ENCODE assay signal across 1 cellular context in the genomic region with DNA sequence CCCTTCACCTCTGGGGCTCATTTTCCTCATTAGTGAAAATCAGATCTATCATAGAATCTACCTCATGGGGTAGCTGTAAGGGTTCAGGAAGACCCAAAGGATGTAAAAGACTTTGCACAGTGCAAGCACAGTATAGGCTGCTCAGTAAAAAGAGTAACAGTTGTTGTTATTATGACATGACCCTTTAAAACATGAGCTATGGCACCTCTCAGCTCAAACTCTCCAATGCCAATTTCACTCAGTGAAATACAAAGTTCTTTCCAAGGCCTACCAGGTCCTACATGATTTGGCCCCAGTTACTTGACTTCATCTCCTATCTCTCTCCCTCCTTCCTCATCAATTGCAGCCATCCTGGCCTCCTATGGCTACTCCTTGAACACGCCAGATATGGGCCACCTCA.
TF ChIP-seq lines count a peak whose summit lies in the region.

No MANE protein-coding gene starts in this region.

TF ChIP-seq in HepG2, 621 proteins besides CTCF, POLR2A, EP300 and RAD21:
- TF ChIP-seq MEIS1 (CRISPR knock-in tag; IDR thresholded peaks at IDR 0.05; ENCODE audit: borderline replicate concordance): no peak
- 0 out of 2 replicates have a peak, but pooled peaks have one; percentile 15 for TF ChIP-seq RBFOX2 (IDR thresholded peaks at IDR 0.05; ENCODE audit: low read depth, low read length)
- TF ChIP-seq, protein P1, sequence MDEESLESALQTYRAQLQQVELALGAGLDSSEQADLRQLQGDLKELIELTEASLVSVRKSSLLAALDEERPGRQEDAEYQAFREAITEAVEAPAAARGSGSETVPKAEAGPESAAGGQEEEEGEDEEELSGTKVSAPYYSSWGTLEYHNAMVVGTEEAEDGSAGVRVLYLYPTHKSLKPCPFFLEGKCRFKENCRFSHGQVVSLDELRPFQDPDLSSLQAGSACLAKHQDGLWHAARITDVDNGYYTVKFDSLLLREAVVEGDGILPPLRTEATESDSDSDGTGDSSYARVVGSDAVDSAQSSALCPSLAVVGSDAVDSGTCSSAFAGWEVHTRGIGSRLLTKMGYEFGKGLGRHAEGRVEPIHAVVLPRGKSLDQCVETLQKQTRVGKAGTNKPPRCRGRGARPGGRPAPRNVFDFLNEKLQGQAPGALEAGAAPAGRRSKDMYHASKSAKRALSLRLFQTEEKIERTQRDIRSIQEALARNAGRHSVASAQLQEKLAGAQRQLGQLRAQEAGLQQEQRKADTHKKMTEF (CRISPR knock-in tag; IDR thresholded peaks at IDR 0.05): no peak
- no peak for TF ChIP-seq ZNF124 (CRISPR knock-in tag; IDR thresholded peaks at IDR 0.05)
- TF ChIP-seq MBNL3 (CRISPR knock-in tag; conservative IDR thresholded peaks at IDR 0.05): no peak
